In genomic region chr17:15380447-15380846, GRCh38 we compare ENCODE assay signal across 1 cellular context.
TF ChIP-seq lines count a peak whose summit lies in the region.

No MANE protein-coding gene starts in this region.

TF ChIP-seq in K562, 482 proteins besides CTCF, POLR2A, EP300 and RAD21 (continued from another document):
- TF ChIP-seq, protein P1, sequence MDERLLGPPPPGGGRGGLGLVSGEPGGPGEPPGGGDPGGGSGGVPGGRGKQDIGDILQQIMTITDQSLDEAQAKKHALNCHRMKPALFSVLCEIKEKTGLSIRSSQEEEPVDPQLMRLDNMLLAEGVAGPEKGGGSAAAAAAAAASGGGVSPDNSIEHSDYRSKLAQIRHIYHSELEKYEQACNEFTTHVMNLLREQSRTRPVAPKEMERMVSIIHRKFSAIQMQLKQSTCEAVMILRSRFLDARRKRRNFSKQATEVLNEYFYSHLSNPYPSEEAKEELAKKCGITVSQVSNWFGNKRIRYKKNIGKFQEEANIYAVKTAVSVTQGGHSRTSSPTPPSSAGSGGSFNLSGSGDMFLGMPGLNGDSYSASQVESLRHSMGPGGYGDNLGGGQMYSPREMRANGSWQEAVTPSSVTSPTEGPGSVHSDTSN (CRISPR knock-in tag; IDR thresholded peaks at IDR 0.05; ENCODE audit: low read depth), result no peak
- TF ChIP-seq, protein P1 (tag; conservative IDR thresholded peaks at IDR 0.05; ENCODE audit: low read depth), result peak; percentile 85
- TF ChIP-seq SREBF2 (CRISPR knock-in tag; IDR thresholded peaks at IDR 0.05) (no peak), NCOR1 (IDR thresholded peaks at IDR 0.05) (peak; percentile 58; the same call in 1 of the 2 replicates), DPF2 (IDR thresholded peaks at IDR 0.05) (peak; percentile 63), TCF3 (CRISPR knock-in tag; IDR thresholded peaks at IDR 0.05) (peak; percentile 78), KLF16 (IDR thresholded peaks at IDR 0.05) (0 out of 2 replicates have a peak, but pooled peaks have one; percentile 16), ARID1B (IDR thresholded peaks at IDR 0.05) (peak; percentile 80), SMARCA4 (IDR thresholded peaks at IDR 0.05) (0 out of 2 replicates have a peak, but pooled peaks have one; percentile 43), SMAD4 (CRISPR knock-in tag; conservative IDR thresholded peaks at IDR 0.05) (0 out of 2 replicates have a peak, but pooled peaks have one; percentile 35), MTA2 (IDR thresholded peaks at IDR 0.05; ENCODE audit: low read depth) (peak; percentile 54), CBFA2T3 (IDR thresholded peaks at IDR 0.05) (peak; percentile 78), HDAC2 (IDR thresholded peaks at IDR 0.05) (no peak), YY1 (IDR thresholded peaks at IDR 0.05; ENCODE audit: borderline replicate concordance in 1 of 3, control insufficient read depth in 1 of 3, extremely low read depth in 1 of 3, insufficient read depth in 3 of 3, insufficient read length in 1 of 3, insufficient replicate concordance in 2 of 3, low read depth in 1 of 3, low read length in 2 of 3) (peak in 1 of 3 experiments; percentile 18)
- TF ChIP-seq, protein P2, sequence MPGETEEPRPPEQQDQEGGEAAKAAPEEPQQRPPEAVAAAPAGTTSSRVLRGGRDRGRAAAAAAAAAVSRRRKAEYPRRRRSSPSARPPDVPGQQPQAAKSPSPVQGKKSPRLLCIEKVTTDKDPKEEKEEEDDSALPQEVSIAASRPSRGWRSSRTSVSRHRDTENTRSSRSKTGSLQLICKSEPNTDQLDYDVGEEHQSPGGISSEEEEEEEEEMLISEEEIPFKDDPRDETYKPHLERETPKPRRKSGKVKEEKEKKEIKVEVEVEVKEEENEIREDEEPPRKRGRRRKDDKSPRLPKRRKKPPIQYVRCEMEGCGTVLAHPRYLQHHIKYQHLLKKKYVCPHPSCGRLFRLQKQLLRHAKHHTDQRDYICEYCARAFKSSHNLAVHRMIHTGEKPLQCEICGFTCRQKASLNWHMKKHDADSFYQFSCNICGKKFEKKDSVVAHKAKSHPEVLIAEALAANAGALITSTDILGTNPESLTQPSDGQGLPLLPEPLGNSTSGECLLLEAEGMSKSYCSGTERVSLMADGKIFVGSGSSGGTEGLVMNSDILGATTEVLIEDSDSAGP (CRISPR knock-in tag; IDR thresholded peaks at IDR 0.05), result no peak
- TF ChIP-seq, protein P3, sequence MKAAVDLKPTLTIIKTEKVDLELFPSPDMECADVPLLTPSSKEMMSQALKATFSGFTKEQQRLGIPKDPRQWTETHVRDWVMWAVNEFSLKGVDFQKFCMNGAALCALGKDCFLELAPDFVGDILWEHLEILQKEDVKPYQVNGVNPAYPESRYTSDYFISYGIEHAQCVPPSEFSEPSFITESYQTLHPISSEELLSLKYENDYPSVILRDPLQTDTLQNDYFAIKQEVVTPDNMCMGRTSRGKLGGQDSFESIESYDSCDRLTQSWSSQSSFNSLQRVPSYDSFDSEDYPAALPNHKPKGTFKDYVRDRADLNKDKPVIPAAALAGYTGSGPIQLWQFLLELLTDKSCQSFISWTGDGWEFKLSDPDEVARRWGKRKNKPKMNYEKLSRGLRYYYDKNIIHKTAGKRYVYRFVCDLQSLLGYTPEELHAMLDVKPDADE (conservative IDR thresholded peaks at IDR 0.05; ENCODE audit: control insufficient read depth, low read depth, low read length), result no peak
- TF ChIP-seq, protein P4, sequence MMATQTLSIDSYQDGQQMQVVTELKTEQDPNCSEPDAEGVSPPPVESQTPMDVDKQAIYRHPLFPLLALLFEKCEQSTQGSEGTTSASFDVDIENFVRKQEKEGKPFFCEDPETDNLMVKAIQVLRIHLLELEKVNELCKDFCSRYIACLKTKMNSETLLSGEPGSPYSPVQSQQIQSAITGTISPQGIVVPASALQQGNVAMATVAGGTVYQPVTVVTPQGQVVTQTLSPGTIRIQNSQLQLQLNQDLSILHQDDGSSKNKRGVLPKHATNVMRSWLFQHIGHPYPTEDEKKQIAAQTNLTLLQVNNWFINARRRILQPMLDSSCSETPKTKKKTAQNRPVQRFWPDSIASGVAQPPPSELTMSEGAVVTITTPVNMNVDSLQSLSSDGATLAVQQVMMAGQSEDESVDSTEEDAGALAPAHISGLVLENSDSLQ (IDR thresholded peaks at IDR 0.05), result peak; percentile 31; the same call in 1 of the 2 replicates
